In the genomic region with DNA sequence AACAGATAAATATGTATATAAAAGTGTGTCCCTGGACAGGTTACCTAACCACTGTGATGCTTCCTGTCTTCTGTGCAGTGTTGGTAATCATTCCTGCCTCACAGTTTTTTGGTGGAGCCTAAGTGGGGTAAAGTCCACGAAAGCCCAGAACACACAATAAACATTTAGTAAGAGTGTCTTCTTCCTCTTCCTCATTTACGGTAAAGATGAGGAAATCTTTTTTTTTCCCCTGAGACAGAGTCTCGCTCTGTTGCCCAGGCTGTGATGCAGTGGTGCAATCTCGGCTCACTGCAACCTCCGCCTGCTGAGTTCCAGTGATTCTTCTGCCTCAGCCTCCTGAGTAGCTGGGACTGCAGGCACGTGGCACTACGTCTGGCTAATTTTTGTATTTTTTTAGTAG, we compare ENCODE assay signal across 21 cellular contexts.
DNase-seq lines count a peak whose midpoint lies in the region; ATAC-seq, FAIRE-seq and TF ChIP-seq lines count a peak whose summit lies in the region.
"Had no signal": no experiment of that assay in that cellular context is flagged by ENCODE, and none has a peak within 500 bp of the region (broad histone marks: within the 10 kb centered on the region; RNA-seq: fewer than 3 reads in every experiment).

No MANE protein-coding gene starts in this region.

- peak; percentile 11 to 57 for DNase-seq in HL-60 (ENCODE audit: low read depth in 1 of 2, low spot score in 1 of 2)
- DNase-seq in NCI-H69 (lab: John Stamatoyannopoulos, UW): peak; percentile 77
- DNase-seq in GM12878 (ENCODE audit: low read depth, low spot score): no peak
- DNase-seq in naive thymus-derived CD4-positive, alpha-beta T cell: no peak
- DNase-seq in left cardiac atrium: no peak
- DNase-seq in central memory CD4-positive, alpha-beta T cell: no peak
- DNase-seq in psoas muscle: no peak
- DNase-seq: CD8-positive, alpha-beta T cell; DMS79; GM23248; KBM-7; NCI-H2029 treated with DMSO at 0.1 percent for 48 hours; NCI-H510A; NCI-H82; Right ventricle myocardium superior had no signal

- peaks cover 0 to 24% (median 9%) of the 10 kb centered on the region in 11 donors for H3K9me3 Mint-ChIP-seq in naive thymus-derived CD4-positive, alpha-beta T cell

- no peak overlapping the region for H3K4me3 Mint-ChIP-seq in naive thymus-derived CD4-positive, alpha-beta T cell
- H3K4me3 Mint-ChIP-seq: CD8-positive, alpha-beta T cell; T-helper 1 cell treated with Interleukin-12 subunit alpha and Interleukin-12 subunit beta and Interleukin-4 antibody, amounts not matched to agents 30 μg/mL and 1 μg/mL, for 36 hours had no signal

- H3K4me1 ChIP-seq in GM12878 (ENCODE audit: control insufficient read depth, insufficient read depth, low read length): no peaks in the 10 kb centered on the region
- no peaks in the 10 kb centered on the region for H3K4me1 ChIP-seq in naive thymus-derived CD4-positive, alpha-beta T cell (ENCODE audit: control insufficient read depth in 2 of 2, insufficient read depth in 2 of 2, low read length in 2 of 2)
- no peaks in the 10 kb centered on the region for H3K4me1 ChIP-seq in psoas muscle

- CTCF ChIA-PET in GM12878 (lab: Yijun Ruan, JAX): interaction anchor here (1.1 to 1.6 kb wide), 2 partner anchors 9 to 239 kb away, joined by 4 read pairs; no protein-coding TSS in a partner anchor
- CTCF ChIA-PET in naive thymus-derived CD4-positive, alpha-beta T cell (lab: Charles Lee): no interaction called here

- no peak overlapping the region for H3K4me2 ChIP-seq in GM12878 (ENCODE audit: control insufficient read depth, insufficient read depth)

- no peak overlapping the region for H2AFZ ChIP-seq in GM12878 (ENCODE audit: control insufficient read depth, low read depth, low read length)
- H2AFZ ChIP-seq: GM23248 had no signal

- intact Hi-C loops in GM12878 (cut with micrococcal nuclease; ENCODE audit: unreplicated experiment): no loop called here
- intact Hi-C loops in naive thymus-derived CD4-positive, alpha-beta T cell (cut with micrococcal nuclease): no loop called here
- intact Hi-C loops in left cardiac atrium (cut with DNase I): no loop called here
- intact Hi-C loops in psoas muscle (cut with DNase I): no loop called here

- ATAC-seq in GM12878 (peak; percentile 27; the same call in 2 of the 3 replicates), left cardiac atrium (no peak), psoas muscle (no peak), GM18909 (IDR thresholded peaks at IDR 0.05; ENCODE audit: poor library complexity, unreplicated experiment) (no peak)
- peak; percentile 29 for ATAC-seq in naive thymus-derived CD4-positive, alpha-beta T cell
- ATAC-seq: CD8-positive, alpha-beta T cell; HCT116; SK-N-SH treated with all-trans-retinoic acid at 6 μM for 48 hours had no signal

- TF ChIP-seq POLR2A in GM12878 (IDR thresholded peaks at IDR 0.05; ENCODE audit: low read depth, low read length): no peak

- POLR2A ChIA-PET in GM12878 (lab: Charles Lee): no interaction called here
- POLR2A ChIA-PET in naive thymus-derived CD4-positive, alpha-beta T cell (lab: Charles Lee): no interaction called here

- H3K79me2 ChIP-seq in GM12878 (ENCODE audit: control insufficient read depth, insufficient read depth, low read length): no peaks in the 10 kb centered on the region

- H3K9me3 ChIP-seq in GM12878 (replicated peaks; ENCODE audit: control insufficient read depth, insufficient read depth, low read length) (peaks cover 3% of the 10 kb centered on the region; the same call in 1 of the 3 replicates), psoas muscle (no peaks in the 10 kb centered on the region)
- H3K9me3 ChIP-seq in naive thymus-derived CD4-positive, alpha-beta T cell (ENCODE audit: control insufficient read depth in 2 of 3, low read length in 3 of 3): no peaks in the 10 kb centered on the region

- H3K36me3 ChIP-seq in GM12878 (ENCODE audit: control insufficient read depth in 2 of 2, insufficient read depth in 2 of 2, low read length in 1 of 2): no peaks in the 10 kb centered on the region
- no peaks in the 10 kb centered on the region for H3K36me3 ChIP-seq in naive thymus-derived CD4-positive, alpha-beta T cell (ENCODE audit: control insufficient read depth in 2 of 3, insufficient read depth in 3 of 3, low read length in 3 of 3)
- H3K36me3 ChIP-seq in psoas muscle (ENCODE audit: insufficient read depth in 1 of 2, low read depth in 1 of 2): no peaks in the 10 kb centered on the region

- BruUV-seq in GM12878 (replicated peaks; lab: Mats Ljungman, UMichigan): no TSS peak

- no peak overlapping the region for H3K27ac Mint-ChIP-seq in naive thymus-derived CD4-positive, alpha-beta T cell
- H3K27ac Mint-ChIP-seq: CD8-positive, alpha-beta T cell; T-helper 1 cell treated with Interleukin-12 subunit alpha and Interleukin-12 subunit beta and Interleukin-4 antibody, amounts not matched to agents 30 μg/mL and 1 μg/mL, for 36 hours had no signal

- H3K27ac ChIP-seq in HL-60 (replicated peaks) (no peak overlapping the region; the same call in 1 of the 2 replicates), GM12878 (ENCODE audit: control insufficient read depth, insufficient read depth) (no peak overlapping the region), psoas muscle (no peak overlapping the region)
- H3K27ac ChIP-seq in naive thymus-derived CD4-positive, alpha-beta T cell (ENCODE audit: low read depth, low read length): no peak overlapping the region
- H3K27ac ChIP-seq: GM23248 had no signal

- H3K27me3 ChIP-seq in HL-60 (ENCODE audit: insufficient read depth, poor library complexity, severe bottlenecking) (no peaks in the 10 kb centered on the region), GM12878 (replicated peaks in 1 of 2; ENCODE audit: control insufficient read depth in 2 of 2, insufficient read depth in 2 of 2, low read length in 1 of 2) (no peaks in the 10 kb centered on the region; a peak in 1 of 4 replicates), psoas muscle (ENCODE audit: insufficient read depth in 3 of 3, low read length in 2 of 3) (no peaks in the 10 kb centered on the region)
- no peaks in the 10 kb centered on the region for H3K27me3 ChIP-seq in naive thymus-derived CD4-positive, alpha-beta T cell (ENCODE audit: control insufficient read depth in 2 of 2, insufficient read depth in 2 of 2, low read length in 2 of 2)

- in situ Hi-C loops in GM12878 (cut with MboI): no loop called here

- H3K36me3 Mint-ChIP-seq in naive thymus-derived CD4-positive, alpha-beta T cell: peaks cover 0 to 5% (median 0%) of the 10 kb centered on the region in 5 donors
- H3K36me3 Mint-ChIP-seq: CD8-positive, alpha-beta T cell had no signal

- no peak for TF ChIP-seq RAD21 in GM12878 (IDR thresholded peaks at IDR 0.05; ENCODE audit: insufficient read depth, low read depth, low read length)

- peaks cover 0 to 2% (median 0%) of the 10 kb centered on the region in 7 donors for H3K4me1 Mint-ChIP-seq in naive thymus-derived CD4-positive, alpha-beta T cell

- FAIRE-seq in GM12878 (lab: Jason Lieb, UNC): no peak
- FAIRE-seq: D721Med, RCC 7860 had no signal

- no peak overlapping the region for H3K9ac ChIP-seq in GM12878 (ENCODE audit: control insufficient read depth, insufficient read depth, low read length)
- H3K9ac ChIP-seq: GM23248 had no signal

- peaks cover 5 to 45% (median 27%) of the 10 kb centered on the region in 5 donors for H3K27me3 Mint-ChIP-seq in naive thymus-derived CD4-positive, alpha-beta T cell

- TF ChIP-seq EP300 in GM12878 (IDR thresholded peaks at IDR 0.05; ENCODE audit: borderline replicate concordance in 1 of 2, control insufficient read depth in 1 of 2, low read depth in 2 of 2, low read length in 2 of 2): no peak

- no peaks in the 10 kb centered on the region for H4K20me1 ChIP-seq in GM12878 (ENCODE audit: control insufficient read depth, insufficient read depth)

- SMC1A ChIA-PET in GM12878 (lab: Charles Lee; ENCODE audit: uncharacterized antibody, unreplicated experiment): interaction anchor here (0.9 to 1.2 kb wide), 3 partner anchors 12 to 239 kb away, joined by 3 to 7 read pairs (median 5); no protein-coding TSS in a partner anchor

- no peak overlapping the region for H3K4me3 ChIP-seq in HL-60 (replicated peaks; ENCODE audit: insufficient read depth, low read length)
- no peak overlapping the region for H3K4me3 ChIP-seq in GM12878
- no peak overlapping the region for H3K4me3 ChIP-seq in naive thymus-derived CD4-positive, alpha-beta T cell (ENCODE audit: low read length)
- no peak overlapping the region for H3K4me3 ChIP-seq in psoas muscle
- H3K4me3 ChIP-seq: GM23248 had no signal

- no peak for TF ChIP-seq CTCF in HL-60 (IDR thresholded peaks at IDR 0.05; ENCODE audit: insufficient read depth, low read length)
- no peak for TF ChIP-seq CTCF in GM12878 (IDR thresholded peaks at IDR 0.05 in 2 of 3, conservative IDR thresholded peaks at IDR 0.05 in 1 of 3; ENCODE audit: control insufficient read depth in 2 of 3, extremely low read depth in 1 of 3, insufficient read depth in 1 of 3, low read depth in 3 of 3, low read length in 3 of 3)
- TF ChIP-seq CTCF in psoas muscle (IDR thresholded peaks at IDR 0.05): no peak

- 1% methylated on average over 7 of the region's 7 CpGs for WGBS in GM12878 (ENCODE audit: insufficient coverage, insufficient replicate concordance, low lambda C conversion rate, missing lambda C conversion rate)
- WGBS in psoas muscle, 3 donors: 83 to 88% (median 84%) methylated on average over 7 of the region's 7 CpGs

- RAD21 ChIA-PET in GM12878 (lab: Charles Lee; ENCODE audit: unreplicated experiment): interaction anchor here (1.5 kb wide), 1 partner anchor 11 kb away, joined by 3 read pairs; no protein-coding TSS in a partner anchor

TF ChIP-seq in GM12878, 131 proteins besides CTCF, POLR2A, EP300 and RAD21 (continues in another document):
- no peak for TF ChIP-seq E2F8 (IDR thresholded peaks at IDR 0.05; ENCODE audit: low read depth, partially characterized antibody)
- TF ChIP-seq RCOR1 (conservative IDR thresholded peaks at IDR 0.05; ENCODE audit: low read depth, low read length): no peak
- TF ChIP-seq NFXL1 (IDR thresholded peaks at IDR 0.05; ENCODE audit: borderline replicate concordance): no peak

Comparison
In these comparisons a context has a peak if more than half of its experiments do, and no peak if none do; other contexts are left out.
1. DNase-seq: peak in HL-60 (2 of 2) and NCI-H69 (single experiment); none in GM12878 (single experiment), naive thymus-derived CD4-positive, alpha-beta T cell (0 of 9), left cardiac atrium (single experiment), central memory CD4-positive, alpha-beta T cell (single experiment) and psoas muscle (0 of 2).
2. ATAC-seq: peak in GM12878 (single experiment) and naive thymus-derived CD4-positive, alpha-beta T cell (single experiment); none in left cardiac atrium (0 of 2), psoas muscle (0 of 4) and GM18909 (single experiment).